In the genomic region with DNA sequence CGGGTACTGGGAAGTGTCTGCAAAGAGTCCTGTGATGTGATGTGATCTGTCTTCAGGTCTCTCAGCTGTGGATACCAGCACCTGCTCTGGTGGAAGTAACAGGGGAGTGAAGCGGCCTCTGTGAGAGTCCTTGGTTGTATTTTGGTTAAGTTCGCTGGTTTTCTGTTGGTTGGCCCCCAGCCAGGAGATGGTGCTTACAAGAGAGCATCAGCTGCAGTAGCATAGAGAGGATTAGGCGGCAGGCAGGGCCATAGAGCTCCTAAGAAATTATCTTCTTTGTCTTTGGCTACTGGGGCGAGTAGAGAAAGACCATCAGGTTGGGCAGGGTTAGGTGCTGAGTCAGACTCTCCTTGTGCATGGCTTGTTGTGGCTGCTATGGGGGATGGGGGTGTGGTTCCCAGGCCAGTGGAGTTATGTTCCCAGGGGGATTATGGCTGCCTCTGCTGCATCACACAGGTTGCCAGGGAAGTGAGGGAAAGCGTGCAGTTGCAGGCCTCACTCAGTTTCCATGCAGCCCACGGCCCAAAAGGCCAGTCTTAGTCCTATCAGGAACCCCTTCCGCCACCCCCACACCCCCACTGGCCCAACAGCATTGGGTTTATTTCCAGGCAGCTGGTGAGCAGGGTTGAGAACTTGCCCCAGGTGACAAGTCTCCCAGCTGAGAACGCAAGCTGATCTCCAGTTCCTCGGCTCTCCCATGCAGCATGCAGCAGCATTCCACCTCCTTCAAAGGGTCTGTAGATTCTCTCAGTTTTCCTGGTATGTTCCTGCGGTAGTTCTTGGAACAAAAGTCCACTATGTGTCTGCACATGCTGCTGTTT, we compare ENCODE assay signal across 12 cellular contexts.
DNase-seq lines count a peak whose midpoint lies in the region; ATAC-seq and TF ChIP-seq lines count a peak whose summit lies in the region.
"Had no signal": no experiment of that assay in that cellular context is flagged by ENCODE, and none has a peak within 500 bp of the region (broad histone marks: within the 10 kb centered on the region; RNA-seq: fewer than 3 reads in every experiment).

No MANE protein-coding gene starts in this region.

- BruUV-seq in Panc1 (replicated peaks; lab: Mats Ljungman, UMichigan), result no TSS peak

- no peak overlapping the region for H3K4me3 Mint-ChIP-seq in activated T-cell treated with anti-CD3 and anti-CD28 coated beads, Interleukin-2, amount 50 U/mL, for 24 hours
- H3K4me3 Mint-ChIP-seq: T-helper 1 cell treated with Interleukin-12 subunit alpha and Interleukin-12 subunit beta and Interleukin-4 antibody, amounts not matched to agents 30 μg/mL and 1 μg/mL, for 36 hours had no signal

- H3K9me3 ChIP-seq in Panc1 (ENCODE audit: control insufficient read depth, insufficient read depth, low read depth, low read length), result no peaks in the 10 kb centered on the region
- H3K9me3 ChIP-seq: vagina had no signal

- peaks cover 76% of the 10 kb centered on the region for H3K36me3 Mint-ChIP-seq in activated T-cell treated with anti-CD3 and anti-CD28 coated beads, Interleukin-2, amount 50 U/mL, for 24 hours (ENCODE audit: low read depth)

- no peaks in the 10 kb centered on the region for H3K4me1 Mint-ChIP-seq in activated T-cell treated with anti-CD3 and anti-CD28 coated beads, Interleukin-2, amount 50 U/mL, for 24 hours (ENCODE audit: low read depth)

- in situ Hi-C loops in Panc1 (cut with HindIII; ENCODE audit: low pct_unique_long_range_greater_than_20kb, low sequenced_read_pairs), result no loop called here

- POLR2A ChIA-PET in Panc1 (lab: Charles Lee), result interaction anchor here (0.5 kb wide), 1 partner anchor 40 kb away, joined by 4 read pairs; no protein-coding TSS in a partner anchor

- DNase-seq in activated T-cell treated with anti-CD3 and anti-CD28 coated beads, Interleukin-2, amount 50 U/mL, for 24 hours, result no peak
- DNase-seq in activated T-cell treated with anti-CD3 and anti-CD28 coated beads for 4 hours (no peak), Panc1 (ENCODE audit: low read depth, low spot score) (no peak), epithelial cell of proximal tubule (ENCODE audit: low read depth) (peak; percentile 43), retina (peak; percentile 34), 8988T (no peak), SW 1271 (lab: John Stamatoyannopoulos, UW) (no peak), coronary artery (ENCODE audit: low spot score) (no peak)
- DNase-seq: activated CD8-positive, alpha-beta memory T cell treated with anti-CD3 and anti-CD28 coated beads, Interleukin-2, amount 50 U/mL, for 48 hours had no signal

- H3K4me3 ChIP-seq in Panc1 (ENCODE audit: low read depth in 2 of 2, low read length in 2 of 2) (no peak overlapping the region), epithelial cell of proximal tubule (ENCODE audit: low read depth, low read length) (no peak overlapping the region), coronary artery (no peak overlapping the region)
- H3K4me3 ChIP-seq: vagina had no signal

- H3K9me3 Mint-ChIP-seq in activated T-cell treated with anti-CD3 and anti-CD28 coated beads, Interleukin-2, amount 50 U/mL, for 24 hours, result no peaks in the 10 kb centered on the region

- intact Hi-C loops in Panc1 (cut with micrococcal nuclease; ENCODE audit: unreplicated experiment), result no loop called here

- TF ChIP-seq CTCF in Panc1 (IDR thresholded peaks at IDR 0.05), result no peak
- TF ChIP-seq CTCF in epithelial cell of proximal tubule (conservative IDR thresholded peaks at IDR 0.05; ENCODE audit: low read depth, low read length), result no peak
- TF ChIP-seq CTCF in coronary artery (IDR thresholded peaks at IDR 0.05), result no peak

- H3K27ac Mint-ChIP-seq in activated T-cell treated with anti-CD3 and anti-CD28 coated beads, Interleukin-2, amount 50 U/mL, for 24 hours, result peak overlapping the region; percentile 26
- H3K27ac Mint-ChIP-seq: T-helper 1 cell treated with Interleukin-12 subunit alpha and Interleukin-12 subunit beta and Interleukin-4 antibody, amounts not matched to agents 30 μg/mL and 1 μg/mL, for 36 hours had no signal

- no peaks in the 10 kb centered on the region for H3K4me1 ChIP-seq in Panc1 (ENCODE audit: control insufficient read depth, insufficient read depth, low read length)
- H3K4me1 ChIP-seq: parathyroid adenoma, vagina had no signal

- H3K27me3 ChIP-seq in Panc1 (ENCODE audit: control insufficient read depth, insufficient read depth, low read length), result no peaks in the 10 kb centered on the region
- H3K27me3 ChIP-seq: vagina had no signal

- no peaks in the 10 kb centered on the region for H3K27me3 Mint-ChIP-seq in activated T-cell treated with anti-CD3 and anti-CD28 coated beads, Interleukin-2, amount 50 U/mL, for 24 hours

- peak; percentile 38 for ATAC-seq in Panc1

- H3K27ac ChIP-seq in Panc1 (ENCODE audit: low read length) (no peak overlapping the region), coronary artery (no peak overlapping the region)
- H3K27ac ChIP-seq: parathyroid adenoma, vagina had no signal

- H3K36me3 ChIP-seq in Panc1 (ENCODE audit: control insufficient read depth, insufficient read depth, low read length), result no peaks in the 10 kb centered on the region

- CTCF ChIA-PET in Panc1 (lab: Charles Lee), result interaction anchor here (0.6 kb wide), 1 partner anchor 310 kb away, joined by 3 read pairs; no protein-coding TSS in a partner anchor

Comparison
In these comparisons a context has a peak if more than half of its experiments do, and no peak if none do; other contexts are left out.
1. DNase-seq: peak in epithelial cell of proximal tubule (single experiment) and retina (single experiment); none in activated T-cell treated with anti-CD3 and anti-CD28 coated beads, Interleukin-2, amount 50 U/mL, for 24 hours (single experiment), activated T-cell treated with anti-CD3 and anti-CD28 coated beads for 4 hours (single experiment), Panc1 (single experiment), 8988T (single experiment), SW 1271 (0 of 2) and coronary artery (single experiment).